23 cellular contexts compared by ENCODE assay signal in the genomic region with DNA sequence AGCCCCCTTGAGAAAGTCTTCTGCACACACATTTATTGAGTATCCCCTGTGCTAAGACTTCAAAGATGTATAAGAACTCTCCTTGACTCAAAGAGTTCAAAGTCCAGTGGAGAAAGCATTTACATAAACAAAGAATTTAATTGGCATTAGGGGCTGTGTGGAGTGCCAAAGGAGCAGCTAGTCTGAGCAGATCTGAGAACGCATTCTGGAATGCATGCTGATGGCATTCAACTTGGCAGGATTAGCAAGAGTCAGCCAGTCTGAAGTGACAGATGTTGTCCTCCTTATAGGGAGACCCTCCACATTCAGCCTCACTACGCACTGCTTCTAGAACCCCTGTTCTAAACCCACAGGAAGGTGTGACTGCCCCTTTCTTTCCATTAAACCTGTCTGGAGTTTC.
"Had no signal": no experiment of that assay in that cellular context is flagged by ENCODE, and none has a peak within 500 bp of the region (broad histone marks: within the 10 kb centered on the region; RNA-seq: fewer than 3 reads in every experiment).

No MANE protein-coding gene starts in this region.

- H3K27me3 ChIP-seq: esophagus squamous epithelium, right atrium auricular region, sigmoid colon, spleen, testis, tibial artery had no signal

- H3K4me3 ChIP-seq: coronary artery, esophagus squamous epithelium, lower lobe of right lung, prostate gland, right atrium auricular region, sigmoid colon, skin epidermis, spleen, testis, tibial artery had no signal

- ATAC-seq: left ventricle myocardium superior; lower lobe of right lung; naive thymus-derived CD8-positive, alpha-beta T cell; stimulated activated naive CD8-positive, alpha-beta T cell treated with anti-CD3 and anti-CD28 coated beads, Interleukin-15, Interleukin-2, amounts not matched to agents 100 U/mL and 50 U/mL, for 24 hours had no signal

- H3K27ac Mint-ChIP-seq: naive thymus-derived CD8-positive, alpha-beta T cell; nephron progenitor cell; stimulated activated memory B cell treated with anti-CD40 and anti-IgM and Interleukin-4, amounts not matched to agents 10 μg/mL and 1 μg/mL and 100 μg/mL, for 72 hours; type B pancreatic cell had no signal

- H3K4me1 Mint-ChIP-seq: naive thymus-derived CD8-positive, alpha-beta T cell; nephron progenitor cell; stimulated activated memory B cell treated with anti-CD40 and anti-IgM and Interleukin-4, amounts not matched to agents 10 μg/mL and 1 μg/mL and 100 μg/mL, for 72 hours had no signal

- H3K36me3 ChIP-seq: esophagus squamous epithelium, lower lobe of right lung, prostate gland, right atrium auricular region, sigmoid colon, spleen, tibial artery had no signal

- H3K4me3 Mint-ChIP-seq: naive thymus-derived CD8-positive, alpha-beta T cell; nephron progenitor cell; stimulated activated memory B cell treated with anti-CD40 and anti-IgM and Interleukin-4, amounts not matched to agents 10 μg/mL and 1 μg/mL and 100 μg/mL, for 72 hours; type B pancreatic cell had no signal

- DNase-seq: dermis blood vessel endothelial cell; effector memory CD4-positive, alpha-beta T cell; esophagus squamous epithelium; foreskin melanocyte; head of caudate nucleus; left ventricle myocardium superior; lower lobe of right lung; naive thymus-derived CD8-positive, alpha-beta T cell; nephron progenitor cell; nucleus accumbens; sigmoid colon; spleen; stimulated activated CD4-positive, alpha-beta T cell treated with anti-CD3 and anti-CD28 coated beads, Interleukin-4, amount 100 ng/mL, for 4 hours; stimulated activated naive CD8-positive, alpha-beta T cell treated with anti-CD3 and anti-CD28 coated beads, Interleukin-15, Interleukin-2, amounts not matched to agents 100 U/mL and 50 U/mL, for 24 hours; substantia nigra; testis; tibial artery had no signal

- H3K9me3 ChIP-seq: esophagus squamous epithelium, lower lobe of right lung, prostate gland, right atrium auricular region, sigmoid colon, spleen, testis, tibial artery had no signal

- H3K9me3 Mint-ChIP-seq: nephron progenitor cell; stimulated activated memory B cell treated with anti-CD40 and anti-IgM and Interleukin-4, amounts not matched to agents 10 μg/mL and 1 μg/mL and 100 μg/mL, for 72 hours had no signal

- H3K36me3 Mint-ChIP-seq: naive thymus-derived CD8-positive, alpha-beta T cell; stimulated activated memory B cell treated with anti-CD40 and anti-IgM and Interleukin-4, amounts not matched to agents 10 μg/mL and 1 μg/mL and 100 μg/mL, for 72 hours; type B pancreatic cell had no signal

- H3K27ac ChIP-seq: coronary artery, lower lobe of right lung, prostate gland, right atrium auricular region, sigmoid colon, skin epidermis, spleen, testis, tibial artery had no signal

- H3K27me3 Mint-ChIP-seq: type B pancreatic cell had no signal

- H3K4me1 ChIP-seq: lower lobe of right lung, prostate gland, right atrium auricular region, sigmoid colon, spleen, testis, tibial artery had no signal
